In the genomic region with DNA sequence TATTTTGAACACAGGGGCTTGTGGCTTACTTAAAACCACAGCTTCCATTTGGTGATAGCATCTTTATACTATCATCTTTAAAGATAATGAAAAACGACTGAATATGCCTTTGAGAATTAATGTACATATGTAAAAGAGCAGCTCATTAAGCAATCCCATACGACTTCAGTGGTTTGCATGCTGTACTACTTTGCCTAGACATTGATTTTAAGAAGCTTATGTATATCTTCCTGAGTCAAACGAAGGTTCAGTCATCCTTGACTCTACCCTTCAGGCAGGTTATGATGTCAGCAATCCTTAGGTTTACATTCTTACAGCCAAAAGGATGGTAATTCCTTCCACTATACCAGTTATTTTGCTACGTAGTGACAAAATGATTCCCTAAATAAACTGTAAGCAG, we compare ENCODE assay signal across 17 cellular contexts. TPM values are rescaled to one million over a fixed set of nuclear protein-coding genes. Genes with fewer than 3 reads are reported as not detected.
DNase-seq lines count a peak whose midpoint lies in the region; ATAC-seq, FAIRE-seq and TF ChIP-seq lines count a peak whose summit lies in the region.
"Had no signal": no experiment of that assay in that cellular context is flagged by ENCODE, and none has a peak within 500 bp of the region (broad histone marks: within the 10 kb centered on the region; RNA-seq: fewer than 3 reads in every experiment).

No MANE protein-coding gene starts in this region.

- H3K4me1 ChIP-seq in GM23338 (ENCODE audit: insufficient read depth) (peaks cover 87% of the 10 kb centered on the region), keratinocyte (ENCODE audit: control insufficient read depth, extremely low read depth, insufficient read depth, low read length) (peaks cover 44% of the 10 kb centered on the region), ascending aorta (peaks cover 25 to 87% of the 10 kb centered on the region in 2 donors)

- H3K4me3 ChIP-seq in GM23338 (no peak overlapping the region), WERI-Rb-1 (ENCODE audit: low read depth, low read length) (no peak overlapping the region), keratinocyte (ENCODE audit: control insufficient read depth in 2 of 3, extremely low read depth in 1 of 3, insufficient read depth in 2 of 3, low read depth in 1 of 3, low read length in 3 of 3) (no peak overlapping the region), ascending aorta (no peak overlapping the region)
- H3K4me3 ChIP-seq: K562, sigmoid colon, suprapubic skin had no signal

- H3K36me3 ChIP-seq in GM23338 (ENCODE audit: insufficient read depth) (no peaks in the 10 kb centered on the region), WERI-Rb-1 (peaks cover 11% of the 10 kb centered on the region), keratinocyte (ENCODE audit: control insufficient read depth in 2 of 2, extremely low read depth in 1 of 2, insufficient read depth in 2 of 2, low read length in 2 of 2) (peaks cover 4 to 18% of the 10 kb centered on the region in 2 experiments), ascending aorta (no peaks in the 10 kb centered on the region)
- H3K36me3 ChIP-seq: sigmoid colon, suprapubic skin had no signal

- peaks cover 99% of the 10 kb centered on the region for H3K4me1 Mint-ChIP-seq in CD4-positive, alpha-beta T cell (ENCODE audit: low read depth)
- H3K4me1 Mint-ChIP-seq in GM23338 = peaks cover 86% of the 10 kb centered on the region

- no peaks in the 10 kb centered on the region for H3K27me3 ChIP-seq in CD4-positive, alpha-beta T cell (ENCODE audit: control insufficient read depth, insufficient read depth, low read length)
- H3K27me3 ChIP-seq in GM23338 (ENCODE audit: insufficient read depth) (no peaks in the 10 kb centered on the region), WERI-Rb-1 (ENCODE audit: insufficient read depth, low read depth, severe bottlenecking) (no peaks in the 10 kb centered on the region), keratinocyte (ENCODE audit: control insufficient read depth, extremely low read depth, insufficient read depth, low read length) (no peaks in the 10 kb centered on the region), ascending aorta (no peaks in the 10 kb centered on the region)
- H3K27me3 ChIP-seq: sigmoid colon, suprapubic skin had no signal

- dilution Hi-C loops in keratinocyte (cut with MboI; ENCODE audit: extremely low pct_ligation_motif_present, low sequenced_read_pairs) = loop anchor here (5.0 kb wide), 1 partner anchor 36 kb away; no protein-coding TSS in a partner anchor

- H3K4me2 ChIP-seq in GM23338 (peak overlapping the region; percentile 51; the same call in 1 of the 2 replicates), keratinocyte (ENCODE audit: control insufficient read depth, extremely low read depth, insufficient read depth, low read depth, low read length) (no peak overlapping the region)

- CTCF ChIA-PET in CD4-positive, alpha-beta T cell (lab: Charles Lee) = interaction anchor here (1.0 kb wide), 1 partner anchor 9 kb away, joined by 4 read pairs; no protein-coding TSS in a partner anchor

- peak overlapping the region; percentile 73 for H3K27ac Mint-ChIP-seq in CD4-positive, alpha-beta T cell
- no peak overlapping the region for H3K27ac Mint-ChIP-seq in GM23338

- DNase-seq in CD4-positive, alpha-beta T cell = no peak
- DNase-seq in GM23338 (ENCODE audit: low spot score) (no peak), WERI-Rb-1 (no peak), keratinocyte (ENCODE audit: low read depth, low spot score) (no peak), HK-2 (ENCODE audit: unreplicated experiment) (no peak), ascending aorta (ENCODE audit: low spot score in 2 of 2) (no peak), DMS114 treated with DMSO at 0.1 percent for 48 hours (lab: John Stamatoyannopoulos, UW; ENCODE audit: unreplicated experiment) (no peak)
- DNase-seq: anterior cingulate cortex; effector memory CD4-positive, alpha-beta T cell; kidney glomerular epithelial cell; NCI-H2081; sigmoid colon; T-helper 1 cell had no signal

- H3K27ac ChIP-seq in CD4-positive, alpha-beta T cell (ENCODE audit: low read depth, low read length) = no peak overlapping the region
- H3K27ac ChIP-seq in GM23338 (ENCODE audit: low read depth) (no peak overlapping the region), WERI-Rb-1 (peak overlapping the region; percentile 52), keratinocyte (ENCODE audit: control insufficient read depth, insufficient read depth, low read length) (peak overlapping the region; percentile 48), ascending aorta (no peak overlapping the region)
- H3K27ac ChIP-seq: suprapubic skin had no signal

- intact Hi-C loops in CD4-positive, alpha-beta T cell (cut with DNase I, micrococcal nuclease) = loop anchor here in 1 of 2 experiments (2.0 kb wide), 1 partner anchor 13 kb away; no protein-coding TSS in a partner anchor
- intact Hi-C loops in ascending aorta (cut with DNase I) = no loop called here

- no peak for ATAC-seq in CD4-positive, alpha-beta T cell (ENCODE audit: poor library complexity)
- no peak for ATAC-seq in GM23338
- ATAC-seq in HG03025 (IDR thresholded peaks at IDR 0.05; ENCODE audit: low FRiP score, unreplicated experiment) = no peak
- ATAC-seq: K562 had no signal

- H3F3A ChIP-seq in GM23338 (replicated peaks; ENCODE audit: low read depth) = peaks cover 4% of the 10 kb centered on the region

- H3K79me2 ChIP-seq in GM23338 (replicated peaks; ENCODE audit: insufficient read depth) (peaks cover 100% of the 10 kb centered on the region), keratinocyte (ENCODE audit: control insufficient read depth, insufficient read depth, low read length) (peaks cover 97% of the 10 kb centered on the region)

- H3K36me3 Mint-ChIP-seq in CD4-positive, alpha-beta T cell (ENCODE audit: low read depth) = peaks cover 14% of the 10 kb centered on the region
- peaks cover 19% of the 10 kb centered on the region for H3K36me3 Mint-ChIP-seq in GM23338 (ENCODE audit: low read depth)

- no peaks in the 10 kb centered on the region for H3K9me3 ChIP-seq in CD4-positive, alpha-beta T cell (ENCODE audit: control insufficient read depth, low read length)
- H3K9me3 ChIP-seq in WERI-Rb-1 (ENCODE audit: severe bottlenecking) (no peaks in the 10 kb centered on the region), keratinocyte (ENCODE audit: control insufficient read depth, low read depth, low read length) (no peaks in the 10 kb centered on the region), ascending aorta (no peaks in the 10 kb centered on the region)
- H3K9me3 ChIP-seq: sigmoid colon, suprapubic skin had no signal

- H4K20me1 ChIP-seq in GM23338 (replicated peaks; ENCODE audit: insufficient read depth) (peaks cover 99% of the 10 kb centered on the region), keratinocyte (ENCODE audit: control insufficient read depth, extremely low read depth, insufficient read depth, low read length) (peaks cover 70% of the 10 kb centered on the region)

- no peaks in the 10 kb centered on the region for H3K9me3 Mint-ChIP-seq in CD4-positive, alpha-beta T cell
- H3K9me3 Mint-ChIP-seq in GM23338 = no peaks in the 10 kb centered on the region

- POLR2A ChIA-PET in CD4-positive, alpha-beta T cell (lab: Charles Lee) = interaction anchor here (1.0 to 3.7 kb wide), 5 partner anchors 9 to 127 kb away, joined by 4 to 19 read pairs (median 5); a partner anchor contains a TSS

- H3K9me2 ChIP-seq in GM23338 (ENCODE audit: insufficient read depth) = no peaks in the 10 kb centered on the region

- FAIRE-seq in keratinocyte (lab: Jason Lieb, UNC) = no peak
- FAIRE-seq: K562 had no signal

- TF ChIP-seq CTCF in CD4-positive, alpha-beta T cell (IDR thresholded peaks at IDR 0.05) = no peak
- no peak for TF ChIP-seq CTCF in GM23338 (conservative IDR thresholded peaks at IDR 0.05; ENCODE audit: low read depth in 2 of 2)
- TF ChIP-seq CTCF in WERI-Rb-1 (IDR thresholded peaks at IDR 0.05; ENCODE audit: low read depth, low read length) = no peak
- TF ChIP-seq CTCF in keratinocyte (optimal IDR thresholded peaks at IDR 0.05 in 1 of 3, IDR thresholded peaks at IDR 0.05 in 1 of 3, conservative IDR thresholded peaks at IDR 0.05 in 1 of 3; ENCODE audit: extremely low read depth in 1 of 3, insufficient read depth in 2 of 3, low read length in 3 of 3) = no peak
- no peak for TF ChIP-seq CTCF in ascending aorta (IDR thresholded peaks at IDR 0.05)

- H3K4me3 Mint-ChIP-seq in CD4-positive, alpha-beta T cell = peak overlapping the region; percentile 78
- H3K4me3 Mint-ChIP-seq in GM23338 = no peak overlapping the region

- peaks cover 26% of the 10 kb centered on the region for H3K9me1 ChIP-seq in keratinocyte (ENCODE audit: control insufficient read depth, extremely low read depth, insufficient read depth, low read length)

- H3K27me3 Mint-ChIP-seq in CD4-positive, alpha-beta T cell = no peaks in the 10 kb centered on the region
- H3K27me3 Mint-ChIP-seq in GM23338 (ENCODE audit: insufficient read depth, low read depth, poor library complexity) = peaks cover 2% of the 10 kb centered on the region

- H3K9ac ChIP-seq in keratinocyte (ENCODE audit: control insufficient read depth, extremely low read depth, insufficient read depth, low read length) = no peak overlapping the region

- H2AFZ ChIP-seq in GM23338 = no peak overlapping the region
- no peak overlapping the region for H2AFZ ChIP-seq in keratinocyte (ENCODE audit: control insufficient read depth, low read length)

RNA-seq across cellular contexts. Expression of a gene that starts 40.7 kb away (rescaled TPM):
- total RNA-seq in CD4-positive, alpha-beta T cell = 100 to 1,000 TPM; 101 to 102 TPM
- total RNA-seq in GM23338 (2014; rRNA removed; shearing (Covaris generic)) = 63.5 and 63.8 TPM in 2 replicates
- polyA plus RNA-seq in GM23338 (2016; fragmentation: Nextera tagmentation; extraction: Ambion mirVana) = 115 and 127 TPM in 2 replicates
- polyA plus RNA-seq in keratinocyte = 3.7 to 9.2 TPM (median 5.5 TPM) in 3 replicates
- 95.1 TPM for polyA plus RNA-seq in keratinocyte (2011; ENCODE audit: low read depth)
- 6.2 and 7.8 TPM in 2 replicates for polyA plus RNA-seq in keratinocyte (2011; cell fraction: cytosol; rRNA removed)
- polyA plus RNA-seq in keratinocyte (2011; cell fraction: nucleus; rRNA removed) = 22.6 and 30.8 TPM in 2 replicates
- 39.3 and 52.1 TPM in 2 replicates for polyA plus RNA-seq in keratinocyte (2012; ENCODE audit: low replicate concordance)
- polyA minus RNA-seq in keratinocyte = 14.3 to 144 TPM (median 21.9 TPM) in 3 replicates
- 15.0 TPM for polyA minus RNA-seq in keratinocyte (2011; cell fraction: cytosol; rRNA and poly(A)+ RNA removed)
- 27.1 and 33.9 TPM in 2 replicates for polyA minus RNA-seq in keratinocyte (2011; cell fraction: nucleus; rRNA and poly(A)+ RNA removed)
- total RNA-seq in ascending aorta = 55.3 TPM

RNA-seq across cellular contexts. Expression of a gene that starts 59.4 kb away (rescaled TPM):
- total RNA-seq in CD4-positive, alpha-beta T cell = not detected
- 15.0 and 24.8 TPM in 2 replicates for total RNA-seq in GM23338 (2014; rRNA removed; shearing (Covaris generic))
- polyA plus RNA-seq in GM23338 (2016; fragmentation: Nextera tagmentation; extraction: Ambion mirVana) (19.7 and 19.8 TPM in 2 replicates), keratinocyte (0.33 to 1.2 TPM (median 0.51 TPM) in 3 replicates)
- polyA plus RNA-seq in keratinocyte (2011; ENCODE audit: low read depth) = 5.2 TPM
- polyA plus RNA-seq in keratinocyte (2011; cell fraction: cytosol; rRNA removed) = 0.27 and 0.40 TPM in 2 replicates
- polyA plus RNA-seq in keratinocyte (2011; cell fraction: nucleus; rRNA removed) = 1.7 and 2.1 TPM in 2 replicates
- 0.39 and 16.9 TPM in 2 replicates for polyA plus RNA-seq in keratinocyte (2012; ENCODE audit: low replicate concordance)
- polyA minus RNA-seq in keratinocyte = 1.2 to 1.5 TPM (median 1.4 TPM) in 3 replicates
- not detected for polyA minus RNA-seq in keratinocyte (2011; cell fraction: cytosol; rRNA and poly(A)+ RNA removed)
- 0.93 and 1.1 TPM in 2 replicates for polyA minus RNA-seq in keratinocyte (2011; cell fraction: nucleus; rRNA and poly(A)+ RNA removed)
- not detected for total RNA-seq in ascending aorta
- total RNA-seq: sigmoid colon had no signal
- polyA plus RNA-seq: K562, neural cell had no signal

Comparison
In these comparisons a context has a peak if more than half of its experiments do, and no peak if none do; other contexts are left out.
1. H3K27ac ChIP-seq: peak in WERI-Rb-1 (single experiment) and keratinocyte (single experiment); none in CD4-positive, alpha-beta T cell (single experiment), GM23338 (single experiment) and ascending aorta (0 of 2).
2. RNA of a gene that starts 59.4 kb away (total RNA-seq): 15.0 to 24.8 TPM in GM23338; not detected in CD4-positive, alpha-beta T cell and not detected in ascending aorta (single experiment); every median in the first group is over 10 times any median in the second.